ENCODE assay signal across 8 cellular contexts in the genomic region with DNA sequence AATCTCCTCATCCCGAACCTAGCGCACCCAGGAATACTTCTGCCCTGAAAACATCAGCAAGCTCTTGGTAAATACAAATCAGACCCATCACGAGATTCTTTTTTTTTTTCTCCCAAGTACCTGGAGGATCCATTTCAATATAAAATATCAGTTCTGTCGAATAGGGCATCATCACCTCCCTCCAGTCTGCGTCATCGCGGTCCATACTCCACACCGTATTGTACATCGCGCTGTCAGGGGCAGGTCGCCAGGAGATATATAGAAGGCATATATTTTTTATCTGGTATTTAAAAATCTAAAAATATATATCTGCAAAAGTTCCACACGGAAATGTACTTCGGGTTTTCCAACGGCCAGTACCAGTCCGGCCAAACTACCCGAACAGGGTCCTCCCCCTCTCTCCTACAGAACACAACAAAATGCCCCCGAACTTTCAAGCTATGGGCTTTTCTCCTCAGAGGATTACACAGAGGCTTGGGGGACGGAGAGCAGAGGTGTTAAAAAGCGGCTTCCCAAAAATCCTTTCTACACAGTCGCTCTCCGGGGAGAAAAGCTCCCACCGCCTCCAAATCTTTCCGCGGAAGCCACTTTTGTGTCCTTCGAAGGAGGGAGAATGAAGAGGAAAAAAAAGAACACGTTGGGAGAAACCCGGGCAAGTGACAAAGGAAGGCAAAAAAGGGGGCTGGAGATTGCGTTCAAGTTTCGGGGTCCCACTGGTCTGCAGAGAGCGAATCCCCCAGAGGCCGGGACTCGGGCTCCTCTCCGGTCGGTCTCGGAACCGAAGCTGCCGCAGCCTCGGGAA. TPM values are rescaled to one million over a fixed set of nuclear protein-coding genes. Genes with fewer than 3 reads are reported as not detected.
DNase-seq lines count a peak whose midpoint lies in the region; ATAC-seq and TF ChIP-seq lines count a peak whose summit lies in the region.

No MANE protein-coding gene starts in this region.

- no peak for ATAC-seq in GM18870 (IDR thresholded peaks at IDR 0.05; ENCODE audit: unreplicated experiment)

- peaks cover 34% of the 10 kb centered on the region for H3K4me1 ChIP-seq in ACC112 (ENCODE audit: control insufficient read depth, insufficient read depth, low read length, unreplicated experiment)
- peaks cover 39% of the 10 kb centered on the region for H3K4me1 ChIP-seq in adipocyte (ENCODE audit: control insufficient read depth, insufficient read depth, low read length)
- peaks cover 2% of the 10 kb centered on the region; the same call in 1 of the 2 replicates for H3K4me1 ChIP-seq in iPS DF 6.9 (ENCODE audit: control insufficient read depth, insufficient read depth, low read length)
- H3K4me1 ChIP-seq in skeletal muscle satellite cell (ENCODE audit: control insufficient read depth, insufficient read depth, low read length) = peaks cover 23% of the 10 kb centered on the region

- H3K4me3 Mint-ChIP-seq in HFFc6 = peak overlapping the region; percentile 96

- H3K27ac ChIP-seq in ACC112 (ENCODE audit: low read depth, low read length) = peak overlapping the region; percentile 94
- H3K27ac ChIP-seq in iPS DF 6.9 (ENCODE audit: low read length) = no peak overlapping the region

- H3K36me3 Mint-ChIP-seq in HFFc6 (ENCODE audit: low read depth) = 0 out of 2 replicates have a peak, but pooled peaks cover 5% of the 10 kb centered on the region

- H3K27ac Mint-ChIP-seq in HFFc6 = peak overlapping the region; percentile 100

- H3K27me3 ChIP-seq in ACC112 (ENCODE audit: insufficient read depth, low read length) = no peaks in the 10 kb centered on the region
- no peaks in the 10 kb centered on the region for H3K27me3 ChIP-seq in adipocyte (replicated peaks; ENCODE audit: control insufficient read depth, insufficient read depth, low read length)
- no peaks in the 10 kb centered on the region for H3K27me3 ChIP-seq in iPS DF 6.9 (ENCODE audit: control insufficient read depth, insufficient read depth, low read length)
- no peaks in the 10 kb centered on the region for H3K27me3 ChIP-seq in skeletal muscle satellite cell (ENCODE audit: control insufficient read depth, insufficient read depth, low read length)

- no CpG with 5 or more reads among the region's 38 CpGs for WGBS in iPS DF 6.9 (ENCODE audit: insufficient coverage, insufficient read length)

- peak overlapping the region; percentile 98 for H3K9ac ChIP-seq in adipocyte (ENCODE audit: low read length)
- peak overlapping the region; percentile 92 for H3K9ac ChIP-seq in skeletal muscle satellite cell (ENCODE audit: low read depth, low read length)

- DNase-seq in HFFc6 = no peak
- DNase-seq in RPMI8226 = peak; percentile 74
- peak; percentile 74 for DNase-seq in adipocyte (ENCODE audit: low read depth)
- DNase-seq in iPS DF 6.9 (ENCODE audit: low read depth, low spot score) = no peak
- no peak for DNase-seq in NCI-H226

- peaks cover 9% of the 10 kb centered on the region for H3K27me3 Mint-ChIP-seq in HFFc6 (ENCODE audit: insufficient read depth)

- H2AFZ ChIP-seq in ACC112 (ENCODE audit: low read length, unreplicated experiment) = peak overlapping the region; percentile 28

- H3K4me1 Mint-ChIP-seq in HFFc6 (ENCODE audit: low read depth) = peaks cover 61% of the 10 kb centered on the region

- H3K9me3 Mint-ChIP-seq in HFFc6 = no peaks in the 10 kb centered on the region

- no peak for TF ChIP-seq CTCF in HFFc6 (IDR thresholded peaks at IDR 0.05)

- H3K79me2 ChIP-seq in ACC112 (ENCODE audit: control insufficient read depth, insufficient read depth, low read length, unreplicated experiment) = peaks cover 30% of the 10 kb centered on the region

- H3K4me2 ChIP-seq in skeletal muscle satellite cell (ENCODE audit: low read length) = peak overlapping the region; percentile 91

- peak overlapping the region; percentile 96 for H3K4me3 ChIP-seq in ACC112 (ENCODE audit: low read depth, low read length)
- H3K4me3 ChIP-seq in adipocyte (ENCODE audit: low read length) = peak overlapping the region; percentile 96
- H3K4me3 ChIP-seq in iPS DF 6.9 (ENCODE audit: low read length) = peak overlapping the region; percentile 29; the same call in 1 of the 2 replicates
- H3K4me3 ChIP-seq in skeletal muscle satellite cell (ENCODE audit: low read length) = peak overlapping the region; percentile 87

- H3K9me3 ChIP-seq in adipocyte (ENCODE audit: control insufficient read depth, low read length) (no peaks in the 10 kb centered on the region), iPS DF 6.9 (ENCODE audit: control insufficient read depth, insufficient read depth, low read length) (no peaks in the 10 kb centered on the region), skeletal muscle satellite cell (replicated peaks; ENCODE audit: low read length) (no peaks in the 10 kb centered on the region)

- H3K36me3 ChIP-seq in ACC112 (ENCODE audit: insufficient read depth, low read length) (no peaks in the 10 kb centered on the region), adipocyte (ENCODE audit: control insufficient read depth, insufficient read depth, low read length, severe bottlenecking) (no peaks in the 10 kb centered on the region), iPS DF 6.9 (ENCODE audit: control insufficient read depth, insufficient read depth, low read length) (no peaks in the 10 kb centered on the region), skeletal muscle satellite cell (ENCODE audit: insufficient read depth, low read length) (no peaks in the 10 kb centered on the region)

RNA-seq across cellular contexts. Expression of a gene that starts 0.5 kb away (rescaled TPM):
- 1 to 10 TPM; 5.4 to 8.9 (median 6.0) TPM for total RNA-seq in HFFc6 (2021; fragmentation: NEBNext Ultra II Directional; extraction: Animal tissue kit (Norgen Biotek cat#: 25700))
- total RNA-seq in skeletal muscle satellite cell (2012; rRNA removed) = 2.3 and 2.4 TPM in 2 replicates

RNA-seq across cellular contexts. Expression of a gene that starts 43.0 kb away (rescaled TPM):
- 1 to 10 TPM in 3 of 6 experiments, under 1 TPM in 3; 0.80 to 1.9 (median 1.1) TPM for total RNA-seq in HFFc6 (2021; fragmentation: NEBNext Ultra II Directional; extraction: Animal tissue kit (Norgen Biotek cat#: 25700))
- 0.51 TPM in 1 of 2 replicates, not detected in the other for total RNA-seq in skeletal muscle satellite cell (2012; rRNA removed)

RNA-seq across cellular contexts. Expression of a gene that starts 44.4 kb away (rescaled TPM):
- total RNA-seq in HFFc6 (2021; fragmentation: NEBNext Ultra II Directional; extraction: Animal tissue kit (Norgen Biotek cat#: 25700)) = not detected
- total RNA-seq in skeletal muscle satellite cell (2012; rRNA removed) = not detected in 2 replicates

Comparison
In these comparisons a context has a peak if more than half of its experiments do, and no peak if none do; other contexts are left out.
1. H3K4me3 ChIP-seq: peak in every context shown above with its lines; median percentile 96 in ACC112; 96 in adipocyte; 87 in skeletal muscle satellite cell; 29 in iPS DF 6.9.
2. DNase-seq: peak in RPMI8226 (single experiment) and adipocyte (single experiment); none in HFFc6 (single experiment), iPS DF 6.9 (single experiment) and NCI-H226 (single experiment).